Comparison of ENCODE assay signal across 8 cellular contexts in genomic region chr1:234881893-234882771, GRCh38.
DNase-seq lines count a peak whose midpoint lies in the region; ATAC-seq, FAIRE-seq and TF ChIP-seq lines count a peak whose summit lies in the region.

No MANE protein-coding gene starts in this region.

- H3K79me2 ChIP-seq in smooth muscle cell (ENCODE audit: low read depth), result no peaks in the 10 kb centered on the region

- H2AFZ ChIP-seq in smooth muscle cell (ENCODE audit: low read depth), result no peak overlapping the region

- H3K36me3 ChIP-seq in smooth muscle cell (ENCODE audit: low read depth) (no peaks in the 10 kb centered on the region), HAP-1 (replicated peaks) (no peaks in the 10 kb centered on the region)

- WGBS in smooth muscle cell (ENCODE audit: low lambda C conversion rate), result 52% methylated on average over 11 of the region's 11 CpGs

- in situ Hi-C loops in HAP-1 (cut with MboI; ENCODE audit: low sequenced_read_pairs), result no loop called here

- no peak overlapping the region for H3K4me3 ChIP-seq in smooth muscle cell
- H3K4me3 ChIP-seq in HAP-1, result no peak overlapping the region

- CTCF ChIA-PET in RWPE1 (lab: Yijun Ruan, JAX), result no interaction called here

- DNase-seq in activated CD4-positive, alpha-beta T cell treated with anti-CD3 and anti-CD28 coated beads for 48 hours, result peak; percentile 41
- no peak for DNase-seq in activated CD4-positive, alpha-beta T cell treated with anti-CD3 and anti-CD28 coated beads for 4 hours
- DNase-seq in NAMALWA (ENCODE audit: low spot score) (peak; percentile 9), smooth muscle cell (lab: John Stamatoyannopoulos, UW; ENCODE audit: unreplicated experiment) (no peak), RCC 7860 (ENCODE audit: low spot score) (no peak), RWPE1 (ENCODE audit: low spot score) (no peak), HAP-1 (ENCODE audit: low spot score in 2 of 2) (no peak)

- ATAC-seq in HG02571 (IDR thresholded peaks at IDR 0.05; ENCODE audit: unreplicated experiment), result peak; percentile 81

- no peaks in the 10 kb centered on the region for H3K4me1 ChIP-seq in smooth muscle cell (ENCODE audit: low read depth)
- no peaks in the 10 kb centered on the region for H3K4me1 ChIP-seq in HAP-1

- H3K9me3 ChIP-seq in smooth muscle cell (replicated peaks; ENCODE audit: low read depth) (no peaks in the 10 kb centered on the region), HAP-1 (no peaks in the 10 kb centered on the region)

- H4K20me1 ChIP-seq in smooth muscle cell (ENCODE audit: low read depth), result no peaks in the 10 kb centered on the region

- H3K4me2 ChIP-seq in smooth muscle cell, result peak overlapping the region; percentile 38

- H3K27me3 ChIP-seq in smooth muscle cell (ENCODE audit: low read depth), result no peaks in the 10 kb centered on the region
- H3K27me3 ChIP-seq in HAP-1 (ENCODE audit: low read depth), result no peaks in the 10 kb centered on the region

- no peaks in the 10 kb centered on the region for H3F3A ChIP-seq in smooth muscle cell (ENCODE audit: low read depth)

- TF ChIP-seq CTCF in smooth muscle cell (IDR thresholded peaks at IDR 0.05; ENCODE audit: borderline replicate concordance, insufficient read depth, poor library complexity, severe bottlenecking), result no peak
- TF ChIP-seq CTCF in RWPE1 (conservative IDR thresholded peaks at IDR 0.05; ENCODE audit: low read depth), result no peak

- POLR2A ChIA-PET in RWPE1 (lab: Yijun Ruan, JAX; ENCODE audit: low non-redundant PET), result no interaction called here

- no peak overlapping the region for H3K27ac ChIP-seq in smooth muscle cell (ENCODE audit: low read depth)
- H3K27ac ChIP-seq in RWPE1, result no peak overlapping the region

- H3K9ac ChIP-seq in smooth muscle cell (ENCODE audit: low read depth), result no peak overlapping the region

- no peak for FAIRE-seq in RCC 7860 (lab: Jason Lieb, UNC)

Comparison
In these comparisons a context has a peak if more than half of its experiments do, and no peak if none do; other contexts are left out.
1. DNase-seq: peak in activated CD4-positive, alpha-beta T cell treated with anti-CD3 and anti-CD28 coated beads for 48 hours (single experiment) and NAMALWA (single experiment); none in activated CD4-positive, alpha-beta T cell treated with anti-CD3 and anti-CD28 coated beads for 4 hours (0 of 2), smooth muscle cell (single experiment), RCC 7860 (single experiment), RWPE1 (single experiment) and HAP-1 (0 of 2).